In genomic region chr7:34175837-34176236, GRCh38 we compare ENCODE assay signal across 1 cellular context.
TF ChIP-seq lines count a peak whose summit lies in the region.

No MANE protein-coding gene starts in this region.

TF ChIP-seq in GM23338, 12 proteins besides CTCF, POLR2A, EP300 and RAD21 (continued from another document):
- TF ChIP-seq, protein P1, sequence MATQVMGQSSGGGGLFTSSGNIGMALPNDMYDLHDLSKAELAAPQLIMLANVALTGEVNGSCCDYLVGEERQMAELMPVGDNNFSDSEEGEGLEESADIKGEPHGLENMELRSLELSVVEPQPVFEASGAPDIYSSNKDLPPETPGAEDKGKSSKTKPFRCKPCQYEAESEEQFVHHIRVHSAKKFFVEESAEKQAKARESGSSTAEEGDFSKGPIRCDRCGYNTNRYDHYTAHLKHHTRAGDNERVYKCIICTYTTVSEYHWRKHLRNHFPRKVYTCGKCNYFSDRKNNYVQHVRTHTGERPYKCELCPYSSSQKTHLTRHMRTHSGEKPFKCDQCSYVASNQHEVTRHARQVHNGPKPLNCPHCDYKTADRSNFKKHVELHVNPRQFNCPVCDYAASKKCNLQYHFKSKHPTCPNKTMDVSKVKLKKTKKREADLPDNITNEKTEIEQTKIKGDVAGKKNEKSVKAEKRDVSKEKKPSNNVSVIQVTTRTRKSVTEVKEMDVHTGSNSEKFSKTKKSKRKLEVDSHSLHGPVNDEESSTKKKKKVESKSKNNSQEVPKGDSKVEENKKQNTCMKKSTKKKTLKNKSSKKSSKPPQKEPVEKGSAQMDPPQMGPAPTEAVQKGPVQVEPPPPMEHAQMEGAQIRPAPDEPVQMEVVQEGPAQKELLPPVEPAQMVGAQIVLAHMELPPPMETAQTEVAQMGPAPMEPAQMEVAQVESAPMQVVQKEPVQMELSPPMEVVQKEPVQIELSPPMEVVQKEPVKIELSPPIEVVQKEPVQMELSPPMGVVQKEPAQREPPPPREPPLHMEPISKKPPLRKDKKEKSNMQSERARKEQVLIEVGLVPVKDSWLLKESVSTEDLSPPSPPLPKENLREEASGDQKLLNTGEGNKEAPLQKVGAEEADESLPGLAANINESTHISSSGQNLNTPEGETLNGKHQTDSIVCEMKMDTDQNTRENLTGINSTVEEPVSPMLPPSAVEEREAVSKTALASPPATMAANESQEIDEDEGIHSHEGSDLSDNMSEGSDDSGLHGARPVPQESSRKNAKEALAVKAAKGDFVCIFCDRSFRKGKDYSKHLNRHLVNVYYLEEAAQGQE (IDR thresholded peaks at IDR 0.05; ENCODE audit: unreplicated experiment) = no peak
- TF ChIP-seq EZH2phosphoT487 (IDR thresholded peaks at IDR 0.05; ENCODE audit: unreplicated experiment) (no peak), ZNF331 (CRISPR knock-in tag; IDR thresholded peaks at IDR 0.05; ENCODE audit: low read depth) (no peak), CREB1 (CRISPR knock-in tag; IDR thresholded peaks at IDR 0.05; ENCODE audit: low read depth) (no peak), ETS1 (IDR thresholded peaks at IDR 0.05) (no peak), ZNF462 (CRISPR knock-in tag; IDR thresholded peaks at IDR 0.05) (no peak), JUNB (IDR thresholded peaks at IDR 0.05; ENCODE audit: unreplicated experiment) (no peak), POLR2AphosphoS5 (IDR thresholded peaks at IDR 0.05; ENCODE audit: low read depth) (no peak), NANOG (IDR thresholded peaks at IDR 0.05; ENCODE audit: borderline replicate concordance) (no peak), STAT1 (IDR thresholded peaks at IDR 0.05; ENCODE audit: unreplicated experiment) (no peak)
